In the genomic region with DNA sequence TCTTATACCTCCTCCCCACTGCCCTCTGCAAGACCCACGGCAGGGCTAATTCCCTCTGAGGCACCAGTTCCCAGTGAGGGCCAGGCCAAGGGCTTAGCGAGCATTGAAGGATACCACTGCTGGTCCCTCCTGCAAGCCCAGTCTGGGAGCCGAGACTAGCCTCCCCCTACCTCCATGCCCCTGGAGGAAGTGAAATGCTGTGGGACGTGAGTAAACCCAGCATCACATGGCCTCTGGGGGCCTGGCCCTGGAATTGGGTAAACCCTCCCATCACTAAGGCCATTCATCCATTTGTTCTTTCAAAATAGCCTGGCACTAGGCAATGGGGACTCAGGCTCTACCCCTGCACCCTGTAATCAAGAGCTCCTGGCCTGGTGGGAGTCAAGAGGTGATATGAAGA, we compare ENCODE assay signal across 14 cellular contexts. TPM values are rescaled to one million over a fixed set of nuclear protein-coding genes. Genes with fewer than 3 reads are reported as not detected.
A peak's percentile ranks its signal among the peaks of the same experiment; 100 is the strongest.
DNase-seq lines count a peak whose midpoint lies in the region; ATAC-seq and TF ChIP-seq lines count a peak whose summit lies in the region.
"Had no signal": no experiment of that assay in that cellular context is flagged by ENCODE, and none has a peak within 500 bp of the region (broad histone marks: within the 10 kb centered on the region; RNA-seq: fewer than 3 reads in every experiment).

No MANE protein-coding gene starts in this region.

- peaks cover 9% of the 10 kb centered on the region for H3K79me2 ChIP-seq in neural progenitor cell (ENCODE audit: low read depth)

- no peak for ATAC-seq in activated CD8-positive, alpha-beta T cell treated with anti-CD3 and anti-CD28 coated beads for 36 hours
- ATAC-seq in activated CD8-positive, alpha-beta T cell treated with anti-CD3 and anti-CD28 coated beads, Interleukin-2, amount 10 ng/mL, durations not matched to agents 7 days and 5 days = no peak

- peak overlapping the region; percentile 1 for H3K27ac ChIP-seq in neural progenitor cell
- H3K27ac ChIP-seq: ovary had no signal

- no peak for DNase-seq in activated CD8-positive, alpha-beta T cell treated with anti-CD3 and anti-CD28 coated beads for 36 hours
- DNase-seq in activated CD8-positive, alpha-beta T cell treated with anti-CD3 and anti-CD28 coated beads, Interleukin-2, amount 10 ng/mL, durations not matched to agents 7 days and 5 days = no peak
- no peak for DNase-seq in HFFc6
- no peak for DNase-seq in neural progenitor cell (ENCODE audit: low spot score)
- DNase-seq in COR-L47 (lab: John Stamatoyannopoulos, UW) = no peak
- no peak for DNase-seq in NAMALWA (ENCODE audit: low spot score)
- no peak for DNase-seq in NCI-H2107 treated with DMSO at 0.1 percent for 48 hours (lab: John Stamatoyannopoulos, UW; ENCODE audit: unreplicated experiment)
- DNase-seq: anterior cingulate cortex, HCEC 1CT, MM.1S, ovary, SK-N-SH had no signal

- H3K4me3 Mint-ChIP-seq in activated CD8-positive, alpha-beta T cell treated with anti-CD3 and anti-CD28 coated beads for 36 hours = no peak overlapping the region
- H3K4me3 Mint-ChIP-seq in activated CD8-positive, alpha-beta T cell treated with anti-CD3 and anti-CD28 coated beads, Interleukin-2, amount 10 ng/mL, durations not matched to agents 7 days and 5 days = no peak overlapping the region
- H3K4me3 Mint-ChIP-seq in HFFc6 (no peak overlapping the region), neural progenitor cell (no peak overlapping the region)
- H3K4me3 Mint-ChIP-seq in dendritic cell treated with granulocyte-macrophage colony-stimulating factor and Interleukin-4, amounts not matched to agents 40 ng/mL and 50 ng/mL, for 4 days = peak overlapping the region; percentile 18

- no peaks in the 10 kb centered on the region for H3K27me3 Mint-ChIP-seq in activated CD8-positive, alpha-beta T cell treated with anti-CD3 and anti-CD28 coated beads for 36 hours
- no peaks in the 10 kb centered on the region for H3K27me3 Mint-ChIP-seq in activated CD8-positive, alpha-beta T cell treated with anti-CD3 and anti-CD28 coated beads, Interleukin-2, amount 10 ng/mL, durations not matched to agents 7 days and 5 days (ENCODE audit: low read depth)
- H3K27me3 Mint-ChIP-seq in HFFc6 (ENCODE audit: insufficient read depth) (no peaks in the 10 kb centered on the region), neural progenitor cell (ENCODE audit: insufficient read depth, low read depth) (no peaks in the 10 kb centered on the region)
- H3K27me3 Mint-ChIP-seq in dendritic cell treated with granulocyte-macrophage colony-stimulating factor and Interleukin-4, amounts not matched to agents 40 ng/mL and 50 ng/mL, for 4 days = no peaks in the 10 kb centered on the region

- no peaks in the 10 kb centered on the region for H3K4me1 ChIP-seq in neural progenitor cell

- H3K4me1 Mint-ChIP-seq in activated CD8-positive, alpha-beta T cell treated with anti-CD3 and anti-CD28 coated beads for 36 hours (ENCODE audit: low read depth) = peaks cover 9% of the 10 kb centered on the region
- peaks cover 27% of the 10 kb centered on the region for H3K4me1 Mint-ChIP-seq in activated CD8-positive, alpha-beta T cell treated with anti-CD3 and anti-CD28 coated beads, Interleukin-2, amount 10 ng/mL, durations not matched to agents 7 days and 5 days (ENCODE audit: low read depth)
- H3K4me1 Mint-ChIP-seq in HFFc6 (ENCODE audit: low read depth) (peaks cover 25% of the 10 kb centered on the region), neural progenitor cell (peaks cover 8% of the 10 kb centered on the region)
- peaks cover 89% of the 10 kb centered on the region for H3K4me1 Mint-ChIP-seq in dendritic cell treated with granulocyte-macrophage colony-stimulating factor and Interleukin-4, amounts not matched to agents 40 ng/mL and 50 ng/mL, for 4 days (ENCODE audit: low read depth)

- no peak overlapping the region for H3K4me3 ChIP-seq in neural progenitor cell
- H3K4me3 ChIP-seq: lung, ovary had no signal

- CTCF ChIA-PET in activated CD8-positive, alpha-beta T cell treated with anti-CD3 and anti-CD28 coated beads for 36 hours (lab: Charles Lee) = interaction anchor here (0.8 to 3.7 kb wide), 5 partner anchors 11 to 104 kb away, joined by 3 to 11 read pairs (median 3); a partner anchor contains a TSS
- CTCF ChIA-PET in activated CD8-positive, alpha-beta T cell treated with anti-CD3 and anti-CD28 coated beads, Interleukin-2, amount 10 ng/mL, durations not matched to agents 7 days and 5 days (lab: Charles Lee) = interaction anchor here (0.6 to 12.2 kb wide), 5 partner anchors 12 to 449 kb away, joined by 3 to 202 read pairs (median 3); a partner anchor contains a TSS

- TF ChIP-seq CTCF in activated CD8-positive, alpha-beta T cell treated with anti-CD3 and anti-CD28 coated beads for 36 hours (IDR thresholded peaks at IDR 0.05) = no peak
- TF ChIP-seq CTCF in HFFc6 (IDR thresholded peaks at IDR 0.05) (no peak), neural progenitor cell (IDR thresholded peaks at IDR 0.05) (no peak)

- H3K36me3 Mint-ChIP-seq in activated CD8-positive, alpha-beta T cell treated with anti-CD3 and anti-CD28 coated beads for 36 hours (ENCODE audit: low read depth) = peaks cover 7% of the 10 kb centered on the region
- peaks cover 16% of the 10 kb centered on the region for H3K36me3 Mint-ChIP-seq in activated CD8-positive, alpha-beta T cell treated with anti-CD3 and anti-CD28 coated beads, Interleukin-2, amount 10 ng/mL, durations not matched to agents 7 days and 5 days (ENCODE audit: low read depth)
- H3K36me3 Mint-ChIP-seq in HFFc6 (ENCODE audit: low read depth) = peaks cover 21% of the 10 kb centered on the region
- H3K36me3 Mint-ChIP-seq in dendritic cell treated with granulocyte-macrophage colony-stimulating factor and Interleukin-4, amounts not matched to agents 40 ng/mL and 50 ng/mL, for 4 days (ENCODE audit: low read depth) = peaks cover 99% of the 10 kb centered on the region
- no peaks in the 10 kb centered on the region for H3K36me3 Mint-ChIP-seq in neural progenitor cell

- intact Hi-C loops in activated CD8-positive, alpha-beta T cell treated with anti-CD3 and anti-CD28 coated beads for 36 hours (cut with micrococcal nuclease) = no loop called here
- intact Hi-C loops in dendritic cell treated with granulocyte-macrophage colony-stimulating factor and Interleukin-4, amounts not matched to agents 40 ng/mL and 50 ng/mL, for 4 days (cut with micrococcal nuclease) = loop anchor here (1.0 kb wide), 1 partner anchor 25 kb away; a partner anchor contains a TSS

- H3F3A ChIP-seq in neural progenitor cell (ENCODE audit: low read depth) = no peaks in the 10 kb centered on the region

- H2AFZ ChIP-seq in neural progenitor cell (replicated peaks) = no peak overlapping the region

- no peaks in the 10 kb centered on the region for H3K9me3 ChIP-seq in neural progenitor cell (ENCODE audit: low read depth)
- H3K9me3 ChIP-seq: ovary, SK-N-SH had no signal

- H4K20me1 ChIP-seq in neural progenitor cell (ENCODE audit: low read depth) = peaks cover 3% of the 10 kb centered on the region

- no peaks in the 10 kb centered on the region for H3K36me3 ChIP-seq in neural progenitor cell
- H3K36me3 ChIP-seq: ovary had no signal

- H3K9ac ChIP-seq in neural progenitor cell = no peak overlapping the region
- H3K9ac ChIP-seq: SK-N-SH had no signal

- H3K9me3 Mint-ChIP-seq in activated CD8-positive, alpha-beta T cell treated with anti-CD3 and anti-CD28 coated beads for 36 hours = peaks cover 3% of the 10 kb centered on the region
- H3K9me3 Mint-ChIP-seq in activated CD8-positive, alpha-beta T cell treated with anti-CD3 and anti-CD28 coated beads, Interleukin-2, amount 10 ng/mL, durations not matched to agents 7 days and 5 days (ENCODE audit: insufficient read depth) = no peaks in the 10 kb centered on the region
- H3K9me3 Mint-ChIP-seq in HFFc6 (no peaks in the 10 kb centered on the region), neural progenitor cell (no peaks in the 10 kb centered on the region)
- H3K9me3 Mint-ChIP-seq in dendritic cell treated with granulocyte-macrophage colony-stimulating factor and Interleukin-4, amounts not matched to agents 40 ng/mL and 50 ng/mL, for 4 days = peaks cover 15% of the 10 kb centered on the region

- H3K27ac Mint-ChIP-seq in activated CD8-positive, alpha-beta T cell treated with anti-CD3 and anti-CD28 coated beads for 36 hours = peak overlapping the region; percentile 72
- no peak overlapping the region for H3K27ac Mint-ChIP-seq in activated CD8-positive, alpha-beta T cell treated with anti-CD3 and anti-CD28 coated beads, Interleukin-2, amount 10 ng/mL, durations not matched to agents 7 days and 5 days
- H3K27ac Mint-ChIP-seq in HFFc6 (peak overlapping the region; percentile 2; the same call in 1 of the 2 replicates), neural progenitor cell (no peak overlapping the region)
- H3K27ac Mint-ChIP-seq in dendritic cell treated with granulocyte-macrophage colony-stimulating factor and Interleukin-4, amounts not matched to agents 40 ng/mL and 50 ng/mL, for 4 days = peak overlapping the region; percentile 15

- H3K27me3 ChIP-seq in neural progenitor cell = no peaks in the 10 kb centered on the region
- H3K27me3 ChIP-seq: ovary had no signal

- POLR2A ChIA-PET in activated CD8-positive, alpha-beta T cell treated with anti-CD3 and anti-CD28 coated beads for 36 hours (lab: Charles Lee) = interaction anchor here (0.6 to 0.8 kb wide), 2 partner anchors 48 to 66 kb away, joined by 3 to 4 read pairs; a partner anchor contains a TSS
- POLR2A ChIA-PET in activated CD8-positive, alpha-beta T cell treated with anti-CD3 and anti-CD28 coated beads, Interleukin-2, amount 10 ng/mL, durations not matched to agents 7 days and 5 days (lab: Charles Lee) = interaction anchor here (0.7 kb wide), 1 partner anchor 86 kb away, joined by 3 read pairs; no protein-coding TSS in a partner anchor

- H3K4me2 ChIP-seq in neural progenitor cell = no peak overlapping the region
- H3K4me2 ChIP-seq: SK-N-SH had no signal

RNA-seq across cellular contexts. Expression of a gene that starts 24.7 kb away (rescaled TPM):
- 10 to 100 TPM; 77.7 to 91.5 TPM for total RNA-seq in activated CD8-positive, alpha-beta T cell treated with anti-CD3 and anti-CD28 coated beads for 36 hours
- 10 to 100 TPM; 84.3 to 89.6 TPM for total RNA-seq in activated CD8-positive, alpha-beta T cell treated with anti-CD3 and anti-CD28 coated beads, Interleukin-2, amount 10 ng/mL, durations not matched to agents 7 days and 5 days
- 10 to 100 TPM; 42.5 to 49.0 (median 46.8) TPM for total RNA-seq in HFFc6 (2021; fragmentation: NEBNext Ultra II Directional; extraction: Animal tissue kit (Norgen Biotek cat#: 25700))
- total RNA-seq in neural progenitor cell (ENCODE audit: low replicate concordance) = 17.6 and 46.1 TPM in 2 replicates

RNA-seq across cellular contexts. Expression of a gene that starts 53.3 kb away (rescaled TPM):
- under 1 TPM; 0.14 to 0.72 TPM for total RNA-seq in activated CD8-positive, alpha-beta T cell treated with anti-CD3 and anti-CD28 coated beads for 36 hours
- total RNA-seq in activated CD8-positive, alpha-beta T cell treated with anti-CD3 and anti-CD28 coated beads, Interleukin-2, amount 10 ng/mL, durations not matched to agents 7 days and 5 days = under 1 TPM; 0.26 to 0.37 TPM
- total RNA-seq in HFFc6 (2021; fragmentation: NEBNext Ultra II Directional; extraction: Animal tissue kit (Norgen Biotek cat#: 25700)) = under 1 TPM; 0.07 to 0.57 (median 0.40) TPM
- 0.11 and 2.3 TPM in 2 replicates for total RNA-seq in neural progenitor cell (ENCODE audit: low replicate concordance)

Comparison
In these comparisons a context has a peak if more than half of its experiments do, and no peak if none do; other contexts are left out.
1. H3K27ac Mint-ChIP-seq: peak in activated CD8-positive, alpha-beta T cell treated with anti-CD3 and anti-CD28 coated beads for 36 hours (single experiment), HFFc6 (single experiment) and dendritic cell treated with granulocyte-macrophage colony-stimulating factor and Interleukin-4, amounts not matched to agents 40 ng/mL and 50 ng/mL, for 4 days (single experiment); none in activated CD8-positive, alpha-beta T cell treated with anti-CD3 and anti-CD28 coated beads, Interleukin-2, amount 10 ng/mL, durations not matched to agents 7 days and 5 days (single experiment) and neural progenitor cell (single experiment).